In the genomic region with DNA sequence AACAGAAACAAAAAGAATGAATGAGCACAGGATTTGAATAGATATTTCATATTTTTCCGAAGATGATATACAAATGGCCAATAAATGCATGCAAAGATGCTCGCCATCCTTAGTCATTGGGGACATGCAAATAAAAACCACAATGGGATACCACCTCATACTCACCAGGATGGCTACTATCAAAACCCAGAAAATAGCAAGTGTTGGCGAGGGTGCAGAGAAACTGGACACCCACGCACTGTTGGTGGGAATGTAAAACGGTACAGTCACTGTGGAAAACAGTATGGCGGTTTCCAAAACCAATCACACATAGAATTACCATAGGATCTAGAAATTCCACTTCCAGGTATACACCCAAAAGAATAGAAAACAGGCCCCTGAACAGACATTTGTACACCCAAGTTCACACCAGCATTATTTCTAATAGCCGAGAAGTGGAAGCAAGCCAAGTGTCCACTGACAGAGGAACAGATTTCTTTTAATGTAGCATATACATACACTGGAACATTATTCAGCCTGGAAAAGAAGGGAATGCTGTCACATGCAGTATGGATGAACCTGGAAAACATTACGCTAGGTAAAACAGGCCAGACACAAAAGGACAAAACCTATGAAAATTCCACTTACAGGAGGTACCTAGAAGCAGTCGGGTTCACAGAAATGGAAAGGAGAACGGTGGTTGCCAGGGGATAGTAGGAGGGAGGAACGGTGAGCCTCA, we compare ENCODE assay signal across 8 cellular contexts. TPM values are rescaled to one million over a fixed set of nuclear protein-coding genes. Genes with fewer than 3 reads are reported as not detected.
A peak's percentile ranks its signal among the peaks of the same experiment; 100 is the strongest.
DNase-seq lines count a peak whose midpoint lies in the region; TF ChIP-seq lines count a peak whose summit lies in the region.

No MANE protein-coding gene starts in this region.

- H3K9me3 ChIP-seq in breast epithelium (no peaks in the 10 kb centered on the region), muscle layer of colon (ENCODE audit: low read length) (no peaks in the 10 kb centered on the region)

- intact Hi-C loops in breast epithelium (cut with DNase I; ENCODE audit: low total_unique reads): no loop called here

- CTCF ChIA-PET in AG04449 (lab: Yijun Ruan, JAX): interaction anchor here (1.1 kb wide), 1 partner anchor 247 kb away, joined by 3 read pairs; no protein-coding TSS in a partner anchor

- H3K36me3 ChIP-seq in breast epithelium (no peaks in the 10 kb centered on the region), muscle layer of colon (ENCODE audit: insufficient read depth, low read length) (no peaks in the 10 kb centered on the region)

- H3K4me1 ChIP-seq in breast epithelium (no peaks in the 10 kb centered on the region), muscle layer of colon (ENCODE audit: insufficient read depth, low read length) (peaks cover 16% of the 10 kb centered on the region)

- H3K27me3 ChIP-seq in breast epithelium (no peaks in the 10 kb centered on the region), muscle layer of colon (ENCODE audit: control insufficient read depth in 1 of 2, insufficient read depth in 2 of 2, low read length in 2 of 2) (no peaks in the 10 kb centered on the region)

- POLR2A ChIA-PET in AG04449 (lab: Yijun Ruan, JAX): no interaction called here

- peak overlapping the region; percentile 50 for H3K9ac ChIP-seq in muscle layer of colon (ENCODE audit: low read length)

- H3K27ac ChIP-seq in breast epithelium (peak overlapping the region in 1 of 2 donors; percentile 29), muscle layer of colon (ENCODE audit: low read depth, low read length) (no peak overlapping the region)

- no peak for TF ChIP-seq CTCF in AG04449 (IDR thresholded peaks at IDR 0.05; ENCODE audit: insufficient read depth, low read length, missing control alignments)
- no peak for TF ChIP-seq CTCF in breast epithelium (IDR thresholded peaks at IDR 0.05)

- H3K4me3 ChIP-seq in AG04449 (ENCODE audit: low read depth, low read length) (peak overlapping the region; percentile 57), breast epithelium (peak overlapping the region; percentile 81 to 96 (median 96)), muscle layer of colon (ENCODE audit: low read depth in 1 of 2, low read length in 2 of 2) (peak overlapping the region; percentile 21 to 55)
- H3K4me3 ChIP-seq in Jurkat, Clone E6-1 (ENCODE audit: low read length): peak overlapping the region; percentile 98

- DNase-seq in AG04449 (ENCODE audit: low read depth, low spot score): no peak
- no peak for DNase-seq in Jurkat, Clone E6-1 (ENCODE audit: low read depth, low spot score)
- no peak for DNase-seq in breast epithelium (ENCODE audit: low spot score in 2 of 2)
- no peak for DNase-seq in activated gamma-delta T cell treated with Interleukin-2 at 50 U/mL for 16 hours
- DNase-seq in NCI-H1417 (lab: John Stamatoyannopoulos, UW): no peak
- DNase-seq in NCI-H748 (lab: John Stamatoyannopoulos, UW; ENCODE audit: unreplicated experiment): no peak
- no peak for DNase-seq in GM03348 (ENCODE audit: low spot score)

- TF ChIP-seq POLR2A in breast epithelium (IDR thresholded peaks at IDR 0.05): no peak

RNA-seq across cellular contexts. Expression of gene RNF168, which starts 3.6 kb away (rescaled TPM):
- polyA plus RNA-seq in Jurkat, Clone E6-1 (2012; ENCODE audit: insufficient read depth, insufficient read length): 20.1 TPM
- total RNA-seq in breast epithelium: 10 to 100 TPM; 22.9 to 24.8 (median 24.3) TPM

RNA-seq across cellular contexts. Expression of gene SMCO1, which starts 15.2 kb away (rescaled TPM):
- polyA plus RNA-seq in Jurkat, Clone E6-1 (2012; ENCODE audit: insufficient read depth, insufficient read length): not detected
- total RNA-seq in breast epithelium: not detected

Comparison
In these comparisons a context has a peak if more than half of its experiments do, and no peak if none do; other contexts are left out.
1. H3K4me3 ChIP-seq: peak in every context shown above with its lines; median percentile 98 in Jurkat, Clone E6-1; 96 in breast epithelium; 57 in AG04449; 38 in muscle layer of colon.